ENCODE assay signal across 8 cellular contexts in the genomic region with DNA sequence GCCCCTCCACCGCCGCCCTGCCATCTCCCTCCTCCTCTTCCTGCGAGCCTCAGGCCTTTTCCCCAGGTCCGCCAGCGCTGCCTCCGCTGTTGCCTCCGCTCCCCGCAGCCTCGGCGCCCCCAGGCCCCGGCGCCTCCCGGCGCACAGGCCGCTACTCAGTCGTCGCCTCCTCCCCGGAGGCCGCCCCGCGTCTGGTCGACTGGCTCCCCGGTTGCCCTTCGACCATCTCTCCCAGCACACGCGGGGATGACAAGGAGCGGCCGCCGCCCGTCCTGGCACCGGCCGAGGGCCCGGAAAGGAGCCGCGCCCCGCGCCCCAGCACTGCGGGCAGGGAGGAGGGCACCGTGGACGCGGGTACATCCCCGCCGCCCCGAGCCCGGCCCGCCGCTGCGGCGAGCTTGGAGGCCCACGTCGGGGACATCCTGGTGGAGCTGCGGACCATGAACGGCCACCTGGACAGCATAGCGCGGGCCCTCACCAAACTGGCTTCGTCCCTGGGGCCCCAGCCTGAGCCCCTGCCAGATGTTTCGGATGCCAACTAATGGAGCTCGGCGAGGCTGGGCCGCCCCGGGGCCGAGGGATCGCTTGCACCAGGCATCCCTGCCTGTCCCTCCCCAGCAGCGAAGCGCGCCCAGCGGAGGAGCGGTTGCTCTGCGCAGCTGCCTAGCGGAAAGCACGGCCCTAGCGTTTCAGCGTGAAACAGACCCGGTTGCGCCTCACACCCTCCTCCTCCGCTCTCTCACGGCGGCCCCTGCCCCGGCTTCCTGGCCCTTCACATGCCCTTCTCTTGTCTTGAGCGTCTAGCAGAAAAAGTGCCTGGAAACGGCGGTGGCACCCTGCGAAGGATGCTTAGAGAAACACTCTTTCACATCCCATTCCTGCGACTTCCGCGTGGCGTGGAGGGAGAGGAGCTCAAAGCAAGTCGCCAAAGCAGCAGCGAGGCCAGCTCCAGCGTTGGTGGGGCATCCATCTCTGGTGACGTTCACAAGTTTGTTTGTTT.
A peak's percentile ranks its signal among the peaks of the same experiment; 100 is the strongest.
DNase-seq lines count a peak whose midpoint lies in the region; ATAC-seq, FAIRE-seq and TF ChIP-seq lines count a peak whose summit lies in the region.

No MANE protein-coding gene starts in this region.

- H3K4me1 ChIP-seq in astrocyte (ENCODE audit: insufficient read depth, low read length) (peaks cover 28% of the 10 kb centered on the region), Caco-2 (no peaks in the 10 kb centered on the region)

- DNase-seq in T-cell (peak in 33 of 34 experiments; percentile 14 to 61 (median 35)), astrocyte (ENCODE audit: low read depth) (peak; percentile 31), kidney tubule cell (ENCODE audit: low spot score) (peak; percentile 40), Caco-2 (no peak), NCI-H748 treated with DMSO at 0.1 percent for 48 hours (lab: John Stamatoyannopoulos, UW) (no peak), NCI-H2171 (lab: John Stamatoyannopoulos, UW) (no peak)
- DNase-seq in stimulated activated CD4-positive, alpha-beta T cell treated with anti-CD3 and anti-CD28 coated beads, Interleukin-4, amount 100 ng/mL, for 24 hours: peak; percentile 50
- DNase-seq in effector CD8-positive, alpha-beta T cell (lab: John Stamatoyannopoulos, UW): no peak

- no peak overlapping the region for H3K4me3 ChIP-seq in astrocyte (ENCODE audit: insufficient read depth, low read depth, low read length)
- H3K4me3 ChIP-seq in Caco-2 (ENCODE audit: low read depth, low read length): no peak overlapping the region

- H3K36me3 ChIP-seq in astrocyte (ENCODE audit: insufficient read depth, low read length) (no peaks in the 10 kb centered on the region), Caco-2 (ENCODE audit: control insufficient read depth, insufficient read depth, low read length) (no peaks in the 10 kb centered on the region)

- H3K4me1 Mint-ChIP-seq in T-cell (peaks cover 35 to 51% (median 36%) of the 10 kb centered on the region in 3 donors), astrocyte (ENCODE audit: low read depth, unreplicated experiment) (peaks cover 23% of the 10 kb centered on the region), Caco-2 (ENCODE audit: low read depth, unreplicated experiment) (no peaks in the 10 kb centered on the region)

- H2AFZ ChIP-seq in astrocyte (ENCODE audit: low read depth, low read length): peak overlapping the region; percentile 42

- H3K27me3 Mint-ChIP-seq in T-cell (peaks cover 13 to 15% of the 10 kb centered on the region in 2 donors), astrocyte (ENCODE audit: low read depth, unreplicated experiment) (peaks cover 12% of the 10 kb centered on the region), Caco-2 (ENCODE audit: insufficient read depth, unreplicated experiment) (no peaks in the 10 kb centered on the region)

- CTCF ChIA-PET in T-cell (lab: Charles Lee): interaction anchor here in 1 of 2 donors (0.7 kb wide), 1 partner anchor 25 kb away, joined by 3 read pairs; no protein-coding TSS in a partner anchor
- CTCF ChIA-PET in Caco-2 (lab: Charles Lee): no interaction called here

- peak overlapping the region; percentile 44 for H3K27ac ChIP-seq in astrocyte (ENCODE audit: low read depth, low read length)

- H3K4me2 ChIP-seq in astrocyte (ENCODE audit: low read length): peak overlapping the region; percentile 12

- peak overlapping the region; percentile 42 for H3K9ac ChIP-seq in astrocyte (ENCODE audit: low read length)

- TF ChIP-seq CTCF in astrocyte (IDR thresholded peaks at IDR 0.05; ENCODE audit: insufficient read depth, low read depth, low read length) (no peak), Caco-2 (IDR thresholded peaks at IDR 0.05; ENCODE audit: insufficient read depth in 1 of 2, low read depth in 1 of 2, low read length in 1 of 2, severe bottlenecking in 1 of 2, unreplicated experiment in 1 of 2) (no peak)

- H3K9me3 Mint-ChIP-seq in T-cell: no peaks in the 10 kb centered on the region
- peaks cover 12% of the 10 kb centered on the region for H3K9me3 Mint-ChIP-seq in astrocyte (ENCODE audit: unreplicated experiment)
- no peaks in the 10 kb centered on the region for H3K9me3 Mint-ChIP-seq in Caco-2 (ENCODE audit: unreplicated experiment)

- POLR2A ChIA-PET in T-cell (lab: Charles Lee): interaction anchor here in 1 of 2 donors (0.6 kb wide), 1 partner anchor 1619 kb away, joined by 3 read pairs; no protein-coding TSS in a partner anchor
- POLR2A ChIA-PET in Caco-2 (lab: Charles Lee): no interaction called here

- H3K9me3 ChIP-seq in astrocyte (ENCODE audit: insufficient read depth, low read depth, low read length): no peaks in the 10 kb centered on the region
- no peaks in the 10 kb centered on the region for H3K9me3 ChIP-seq in Caco-2

- H3K4me3 Mint-ChIP-seq in T-cell (peak overlapping the region; percentile 39 to 73 (median 64)), astrocyte (ENCODE audit: unreplicated experiment) (no peak overlapping the region), Caco-2 (ENCODE audit: unreplicated experiment) (no peak overlapping the region)

- no peak for FAIRE-seq in astrocyte (lab: Jason Lieb, UNC)

- intact Hi-C loops in Caco-2 (cut with micrococcal nuclease; ENCODE audit: unreplicated experiment): no loop called here

- H3K27ac Mint-ChIP-seq in T-cell (peak overlapping the region in 1 of 2 donors; percentile 55), astrocyte (ENCODE audit: unreplicated experiment) (no peak overlapping the region), Caco-2 (ENCODE audit: unreplicated experiment) (no peak overlapping the region)

- no peaks in the 10 kb centered on the region for H3K79me2 ChIP-seq in astrocyte (ENCODE audit: insufficient read depth, low read length)

- peak; percentile 66 to 86 (median 82) for ATAC-seq in T-cell (replicated peaks in 1 of 4)

- no peaks in the 10 kb centered on the region for H4K20me1 ChIP-seq in astrocyte (ENCODE audit: insufficient read depth, low read length)

- BruUV-seq in Caco-2 (replicated peaks; lab: Mats Ljungman, UMichigan): no TSS peak

- H3K27me3 ChIP-seq in astrocyte (ENCODE audit: insufficient read depth, low read length) (no peaks in the 10 kb centered on the region), Caco-2 (replicated peaks; ENCODE audit: control insufficient read depth, insufficient read depth, low read length) (no peaks in the 10 kb centered on the region; the same call in 1 of the 2 replicates)

- H3K36me3 Mint-ChIP-seq in T-cell (no peaks in the 10 kb centered on the region), astrocyte (ENCODE audit: low read depth, unreplicated experiment) (peaks cover 19% of the 10 kb centered on the region), Caco-2 (ENCODE audit: insufficient read depth, unreplicated experiment) (no peaks in the 10 kb centered on the region)

Comparison
In these comparisons a context has a peak if more than half of its experiments do, and no peak if none do; other contexts are left out.
1. DNase-seq: peak in T-cell (33 of 34), astrocyte (single experiment), kidney tubule cell (single experiment) and stimulated activated CD4-positive, alpha-beta T cell treated with anti-CD3 and anti-CD28 coated beads, Interleukin-4, amount 100 ng/mL, for 24 hours (single experiment); none in Caco-2 (0 of 2), NCI-H748 treated with DMSO at 0.1 percent for 48 hours (single experiment), effector CD8-positive, alpha-beta T cell (single experiment) and NCI-H2171 (single experiment).
2. H3K4me3 Mint-ChIP-seq: peak in T-cell (3 of 3); none in astrocyte (single experiment) and Caco-2 (single experiment).